18 cellular contexts compared by ENCODE assay signal in the genomic region with DNA sequence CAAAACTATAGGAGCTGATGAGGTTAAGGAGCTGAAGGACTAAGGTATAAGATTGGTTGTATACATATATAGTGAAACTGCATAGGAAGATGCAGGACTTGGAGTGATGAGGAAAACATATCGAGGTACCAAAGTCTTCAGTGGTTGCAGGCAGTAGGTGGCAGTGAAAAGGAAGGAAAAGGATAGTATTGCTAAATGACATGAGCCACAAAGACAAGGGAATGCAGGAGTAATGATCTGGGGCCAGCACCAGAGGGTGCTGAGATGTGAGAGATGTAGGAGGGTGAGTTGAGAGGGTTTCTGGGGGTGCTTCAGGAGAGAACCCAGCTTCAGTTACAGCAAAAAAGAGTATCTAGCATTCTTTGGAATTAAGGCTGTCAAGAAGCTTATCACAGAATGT.
A peak's percentile ranks its signal among the peaks of the same experiment; 100 is the strongest.
DNase-seq lines count a peak whose midpoint lies in the region; ATAC-seq and TF ChIP-seq lines count a peak whose summit lies in the region.
"Had no signal": no experiment of that assay in that cellular context is flagged by ENCODE, and none has a peak within 500 bp of the region (broad histone marks: within the 10 kb centered on the region; RNA-seq: fewer than 3 reads in every experiment).

No MANE protein-coding gene starts in this region.

- H3K9me3 Mint-ChIP-seq in HFFc6 = no peaks in the 10 kb centered on the region
- H3K9me3 Mint-ChIP-seq: activated CD4-positive, alpha-beta memory T cell treated with anti-CD3 and anti-CD28 coated beads for 36 hours; natural killer cell treated with Interleukin-12 subunit alpha and Interleukin-12 subunit beta and Interleukin-15 and Interleukin-18, amount 100 ng/mL, for 72 hours had no signal

- no peaks in the 10 kb centered on the region for H3K9me3 ChIP-seq in T-helper 17 cell (ENCODE audit: control insufficient read depth, low read length, poor library complexity, severe bottlenecking)
- H3K9me3 ChIP-seq: BLaER1, heart left ventricle had no signal

- no peaks in the 10 kb centered on the region for H3K4me1 Mint-ChIP-seq in HFFc6 (ENCODE audit: low read depth)
- peaks cover 23% of the 10 kb centered on the region for H3K4me1 Mint-ChIP-seq in T-helper 17 cell

- TF ChIP-seq CTCF in HFFc6 (IDR thresholded peaks at IDR 0.05) (no peak), epithelial cell of proximal tubule (conservative IDR thresholded peaks at IDR 0.05; ENCODE audit: low read depth, low read length) (peak; percentile 38)

- DNase-seq in ACHN (peak; percentile 13), HFFc6 (no peak), T-helper 17 cell (no peak), epithelial cell of proximal tubule (ENCODE audit: low read depth) (no peak)
- DNase-seq: activated CD4-positive, alpha-beta memory T cell treated with anti-CD3 and anti-CD28 coated beads for 36 hours; EL; heart left ventricle; NCI-H2029 treated with DMSO at 0.1 percent for 48 hours; stimulated activated CD4-positive, alpha-beta T cell treated with anti-CD3 and anti-CD28 coated beads, Interleukin-4, amount 100 ng/mL, for 4 hours; stimulated activated naive CD4-positive, alpha-beta T cell; T-helper 2 cell had no signal

- ATAC-seq in T-helper 17 cell (no peak), GM18873 (IDR thresholded peaks at IDR 0.05; ENCODE audit: low FRiP score, unreplicated experiment) (no peak), HG03139 (IDR thresholded peaks at IDR 0.05; ENCODE audit: unreplicated experiment) (no peak), GM19351 (IDR thresholded peaks at IDR 0.05; ENCODE audit: unreplicated experiment) (no peak), GM19467 (IDR thresholded peaks at IDR 0.05; ENCODE audit: unreplicated experiment) (no peak)
- ATAC-seq: natural killer cell treated with Interleukin-12 subunit alpha and Interleukin-12 subunit beta and Interleukin-15 and Interleukin-18, amount 100 ng/mL, for 72 hours; sciatic nerve had no signal

- in situ Hi-C loops in ACHN (cut with HindIII; ENCODE audit: low pct_ligation_motif_present, low pct_unique_long_range_greater_than_20kb, low sequenced_read_pairs) = no loop called here

- no peaks in the 10 kb centered on the region; the same call in none of the 2 replicates for H3K27me3 Mint-ChIP-seq in HFFc6 (ENCODE audit: insufficient read depth)
- no peaks in the 10 kb centered on the region for H3K27me3 Mint-ChIP-seq in T-helper 17 cell
- H3K27me3 Mint-ChIP-seq: activated CD4-positive, alpha-beta memory T cell treated with anti-CD3 and anti-CD28 coated beads for 36 hours; natural killer cell treated with Interleukin-12 subunit alpha and Interleukin-12 subunit beta and Interleukin-15 and Interleukin-18, amount 100 ng/mL, for 72 hours had no signal

- H3K27ac Mint-ChIP-seq in HFFc6 = 0 out of 2 replicates have a peak overlapping the region, but pooled peaks have one; percentile 7
- H3K27ac Mint-ChIP-seq in T-helper 17 cell = peak overlapping the region; percentile 3
- H3K27ac Mint-ChIP-seq: activated CD4-positive, alpha-beta memory T cell treated with anti-CD3 and anti-CD28 coated beads for 36 hours; natural killer cell treated with Interleukin-12 subunit alpha and Interleukin-12 subunit beta and Interleukin-15 and Interleukin-18, amount 100 ng/mL, for 72 hours had no signal

- no peak overlapping the region for H3K4me3 ChIP-seq in epithelial cell of proximal tubule (ENCODE audit: low read depth, low read length)
- H3K4me3 ChIP-seq: BLaER1, heart left ventricle had no signal

- H3K36me3 Mint-ChIP-seq in HFFc6 (ENCODE audit: low read depth) (peaks cover 20% of the 10 kb centered on the region), T-helper 17 cell (ENCODE audit: low read depth) (peaks cover 31% of the 10 kb centered on the region)

- H3K4me3 Mint-ChIP-seq in HFFc6 (no peak overlapping the region), T-helper 17 cell (no peak overlapping the region)
- H3K4me3 Mint-ChIP-seq: activated CD4-positive, alpha-beta memory T cell treated with anti-CD3 and anti-CD28 coated beads for 36 hours; natural killer cell treated with Interleukin-12 subunit alpha and Interleukin-12 subunit beta and Interleukin-15 and Interleukin-18, amount 100 ng/mL, for 72 hours had no signal
